Comparison of ENCODE assay signal across 1 cellular context in genomic region chr3:129593595-129594339, GRCh38.
TF ChIP-seq lines count a peak whose summit lies in the region.

No MANE protein-coding gene starts in this region.

TF ChIP-seq in HepG2, 621 proteins besides CTCF, POLR2A, EP300 and RAD21 (continued from another document and continues in another):
- TF ChIP-seq IRF1 (CRISPR knock-in tag; IDR thresholded peaks at IDR 0.05; ENCODE audit: low read depth) = no peak
- no peak for TF ChIP-seq NCOA1 (CRISPR knock-in tag; IDR thresholded peaks at IDR 0.05)
- peak; percentile 48; the same call in 1 of the 2 replicates for TF ChIP-seq DRAP1 (CRISPR knock-in tag; IDR thresholded peaks at IDR 0.05)
- TF ChIP-seq, protein P1, sequence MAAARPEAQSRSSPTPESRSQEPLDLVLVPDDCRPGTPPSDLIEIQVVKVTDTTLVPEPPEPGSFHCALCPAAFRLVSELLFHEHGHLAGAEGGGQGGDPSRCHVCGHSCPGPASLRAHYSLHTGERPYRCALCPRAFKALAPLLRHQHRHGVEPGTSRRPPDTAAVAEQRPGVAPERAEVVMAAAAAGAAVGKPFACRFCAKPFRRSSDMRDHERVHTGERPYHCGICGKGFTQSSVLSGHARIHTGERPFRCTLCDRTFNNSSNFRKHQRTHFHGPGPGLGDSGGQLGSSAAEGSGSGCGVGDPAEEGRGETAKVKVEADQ (CRISPR knock-in tag; IDR thresholded peaks at IDR 0.05; ENCODE audit: borderline replicate concordance) = no peak
- TF ChIP-seq PTBP1 (IDR thresholded peaks at IDR 0.05; ENCODE audit: low read depth, low read length, poor library complexity, severe bottlenecking) = no peak
- no peak for TF ChIP-seq ZFP82 (CRISPR knock-in tag; IDR thresholded peaks at IDR 0.05; ENCODE audit: borderline replicate concordance)
- TF ChIP-seq ZNF720 (CRISPR knock-in tag; IDR thresholded peaks at IDR 0.05) = no peak
- TF ChIP-seq ATF7-NPFF (CRISPR knock-in tag; IDR thresholded peaks at IDR 0.05; ENCODE audit: low read depth) = no peak
- peak; percentile 77 for TF ChIP-seq KDM2A (CRISPR knock-in tag; IDR thresholded peaks at IDR 0.05; ENCODE audit: borderline replicate concordance, low read depth)
- peak; percentile 91 for TF ChIP-seq ZGPAT (CRISPR knock-in tag; IDR thresholded peaks at IDR 0.05)
- TF ChIP-seq, protein P2, sequence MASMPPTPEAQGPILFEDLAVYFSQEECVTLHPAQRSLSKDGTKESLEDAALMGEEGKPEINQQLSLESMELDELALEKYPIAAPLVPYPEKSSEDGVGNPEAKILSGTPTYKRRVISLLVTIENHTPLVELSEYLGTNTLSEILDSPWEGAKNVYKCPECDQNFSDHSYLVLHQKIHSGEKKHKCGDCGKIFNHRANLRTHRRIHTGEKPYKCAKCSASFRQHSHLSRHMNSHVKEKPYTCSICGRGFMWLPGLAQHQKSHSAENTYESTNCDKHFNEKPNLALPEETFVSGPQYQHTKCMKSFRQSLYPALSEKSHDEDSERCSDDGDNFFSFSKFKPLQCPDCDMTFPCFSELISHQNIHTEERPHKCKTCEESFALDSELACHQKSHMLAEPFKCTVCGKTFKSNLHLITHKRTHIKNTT (CRISPR knock-in tag; IDR thresholded peaks at IDR 0.05) = no peak
- no peak for TF ChIP-seq AGO2 (optimal IDR thresholded peaks at IDR 0.05; ENCODE audit: low read depth, low read length)
- no peak for TF ChIP-seq FOSL1 (CRISPR knock-in tag; IDR thresholded peaks at IDR 0.05; ENCODE audit: borderline replicate concordance)
- no peak for TF ChIP-seq ZNF768 (CRISPR knock-in tag; IDR thresholded peaks at IDR 0.05)
- TF ChIP-seq AKAP8 (CRISPR knock-in tag; IDR thresholded peaks at IDR 0.05) = no peak; the same call in 1 of the 2 replicates
- TF ChIP-seq, protein P3, sequence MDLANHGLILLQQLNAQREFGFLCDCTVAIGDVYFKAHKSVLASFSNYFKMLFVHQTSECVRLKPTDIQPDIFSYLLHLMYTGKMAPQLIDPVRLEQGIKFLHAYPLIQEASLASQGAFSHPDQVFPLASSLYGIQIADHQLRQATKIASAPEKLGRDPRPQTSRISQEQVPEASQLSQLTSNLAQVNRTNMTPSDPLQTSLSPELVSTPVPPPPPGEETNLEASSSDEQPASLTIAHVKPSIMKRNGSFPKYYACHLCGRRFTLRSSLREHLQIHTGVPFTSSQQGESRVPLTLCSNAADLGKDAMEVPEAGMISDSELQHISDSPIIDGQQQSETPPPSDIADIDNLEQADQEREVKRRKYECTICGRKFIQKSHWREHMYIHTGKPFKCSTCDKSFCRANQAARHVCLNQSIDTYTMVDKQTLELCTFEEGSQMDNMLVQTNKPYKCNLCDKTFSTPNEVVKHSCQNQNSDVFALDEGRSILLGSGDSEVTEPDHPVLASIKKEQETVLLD (CRISPR knock-in tag; IDR thresholded peaks at IDR 0.05; ENCODE audit: low read depth) = no peak; the same call in 1 of the 2 replicates
- no peak for TF ChIP-seq NFRKB (IDR thresholded peaks at IDR 0.05)
- no peak for TF ChIP-seq MLLT10 (CRISPR knock-in tag; IDR thresholded peaks at IDR 0.05)
- no peak for TF ChIP-seq ZNF850 (CRISPR knock-in tag; conservative IDR thresholded peaks at IDR 0.05)
- peak; percentile 38; the same call in 1 of the 2 replicates for TF ChIP-seq ZMYM4 (CRISPR knock-in tag; IDR thresholded peaks at IDR 0.05)
- no peak for TF ChIP-seq TOE1 (CRISPR knock-in tag; IDR thresholded peaks at IDR 0.05)
- no peak for TF ChIP-seq ZBTB7A (CRISPR knock-in tag; IDR thresholded peaks at IDR 0.05)
- TF ChIP-seq TBP (CRISPR knock-in tag; IDR thresholded peaks at IDR 0.05) = no peak
- no peak for TF ChIP-seq ZNF572 (CRISPR knock-in tag; IDR thresholded peaks at IDR 0.05)
- TF ChIP-seq PCBP2 (optimal IDR thresholded peaks at IDR 0.05; ENCODE audit: low read depth, low read length, poor library complexity, severe bottlenecking) = no peak
- no peak for TF ChIP-seq ZNF34 (CRISPR knock-in tag; IDR thresholded peaks at IDR 0.05; ENCODE audit: borderline replicate concordance)
- TF ChIP-seq ARNTL (CRISPR knock-in tag; IDR thresholded peaks at IDR 0.05) = no peak; the same call in 1 of the 2 replicates
- no peak for TF ChIP-seq ZNF589 (CRISPR knock-in tag; conservative IDR thresholded peaks at IDR 0.05)
- TF ChIP-seq ZNF576 (CRISPR knock-in tag; IDR thresholded peaks at IDR 0.05) = no peak
- TF ChIP-seq SP4 (CRISPR knock-in tag; IDR thresholded peaks at IDR 0.05) = peak; percentile 45; the same call in 1 of the 2 replicates
- no peak for TF ChIP-seq ZNF709 (CRISPR knock-in tag; IDR thresholded peaks at IDR 0.05)
- no peak for TF ChIP-seq WIZ (CRISPR knock-in tag; IDR thresholded peaks at IDR 0.05)
- TF ChIP-seq ZNF280D (CRISPR knock-in tag; IDR thresholded peaks at IDR 0.05) = no peak
- TF ChIP-seq ZNF558 (CRISPR knock-in tag; IDR thresholded peaks at IDR 0.05; ENCODE audit: borderline replicate concordance) = no peak
- peak; percentile 84; the same call in 1 of the 2 replicates for TF ChIP-seq HMG20A (CRISPR knock-in tag; IDR thresholded peaks at IDR 0.05; ENCODE audit: borderline replicate concordance)
- TF ChIP-seq RERE (CRISPR knock-in tag; IDR thresholded peaks at IDR 0.05; ENCODE audit: low read depth) = peak; percentile 78; the same call in 1 of the 2 replicates
- no peak for TF ChIP-seq ZNF383 (CRISPR knock-in tag; IDR thresholded peaks at IDR 0.05; ENCODE audit: borderline replicate concordance)
- no peak for TF ChIP-seq ELF4 (CRISPR knock-in tag; IDR thresholded peaks at IDR 0.05; ENCODE audit: borderline replicate concordance)
- peak; percentile 23; the same call in 1 of the 2 replicates for TF ChIP-seq PRDM15 (CRISPR knock-in tag; IDR thresholded peaks at IDR 0.05)
- TF ChIP-seq ZBTB43 (CRISPR knock-in tag; conservative IDR thresholded peaks at IDR 0.05) = peak; percentile 82; the same call in 1 of the 2 replicates
- TF ChIP-seq GPN1 (CRISPR knock-in tag; IDR thresholded peaks at IDR 0.05; ENCODE audit: borderline replicate concordance) = no peak
- TF ChIP-seq ZNF256 (CRISPR knock-in tag; conservative IDR thresholded peaks at IDR 0.05) = no peak; the same call in 1 of the 2 replicates
- no peak for TF ChIP-seq ZNF496 (CRISPR knock-in tag; IDR thresholded peaks at IDR 0.05; ENCODE audit: insufficient replicate concordance)
